Comparison of ENCODE assay signal across 9 cellular contexts in the genomic region with DNA sequence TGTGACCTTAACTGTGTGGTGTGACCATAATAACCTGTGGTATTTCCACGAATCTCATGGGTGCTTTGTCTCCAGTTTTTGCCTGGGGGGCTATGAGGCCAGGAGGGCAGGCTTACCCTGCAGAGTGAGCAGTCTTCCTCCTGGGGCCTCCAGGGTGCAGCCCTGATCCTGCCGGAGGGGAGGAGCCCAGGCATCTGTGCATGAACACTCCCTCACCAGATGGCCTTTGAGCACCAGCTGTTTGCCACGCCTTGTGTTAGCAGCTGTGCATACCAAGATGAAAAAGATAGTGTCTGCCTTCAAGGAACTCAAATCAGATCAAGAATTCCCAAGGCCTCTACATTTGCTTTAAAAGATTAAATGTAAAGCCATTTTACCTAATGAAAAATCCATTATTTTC.
DNase-seq lines count a peak whose midpoint lies in the region; ATAC-seq lines count a peak whose summit lies in the region.
"Had no signal": no experiment of that assay in that cellular context is flagged by ENCODE, and none has a peak within 500 bp of the region (broad histone marks: within the 10 kb centered on the region; RNA-seq: fewer than 3 reads in every experiment).

No MANE protein-coding gene starts in this region.

- no peaks in the 10 kb centered on the region for H3K27me3 Mint-ChIP-seq in stimulated activated naive B cell treated with anti-CD40 and anti-IgM and Interleukin-4, amounts not matched to agents 10 μg/mL and 1 μg/mL and 100 μg/mL, for 72 hours

- peak overlapping the region; percentile 47 for H3K27ac Mint-ChIP-seq in stimulated activated naive B cell treated with anti-CD40 and anti-IgM and Interleukin-4, amounts not matched to agents 10 μg/mL and 1 μg/mL and 100 μg/mL, for 72 hours

- peak; percentile 69 to 80 for ATAC-seq in stimulated activated naive B cell treated with anti-CD40 and anti-IgM and Interleukin-4, amounts not matched to agents 10 μg/mL and 1 μg/mL and 100 μg/mL, for 72 hours (replicated peaks)
- no peak for ATAC-seq in GM18519 (IDR thresholded peaks at IDR 0.05; ENCODE audit: low FRiP score, unreplicated experiment)

- H3K4me3 Mint-ChIP-seq in stimulated activated naive B cell treated with anti-CD40 and anti-IgM and Interleukin-4, amounts not matched to agents 10 μg/mL and 1 μg/mL and 100 μg/mL, for 72 hours, result peak overlapping the region in 1 of 2 donors; percentile 12

- peaks cover 28 to 53% of the 10 kb centered on the region in 2 donors for H3K36me3 Mint-ChIP-seq in stimulated activated naive B cell treated with anti-CD40 and anti-IgM and Interleukin-4, amounts not matched to agents 10 μg/mL and 1 μg/mL and 100 μg/mL, for 72 hours

- H3K36me3 ChIP-seq in H7 (replicated peaks; ENCODE audit: control insufficient read depth, insufficient read depth, low read length), result no peaks in the 10 kb centered on the region

- no peaks in the 10 kb centered on the region for H3K9me3 Mint-ChIP-seq in stimulated activated naive B cell treated with anti-CD40 and anti-IgM and Interleukin-4, amounts not matched to agents 10 μg/mL and 1 μg/mL and 100 μg/mL, for 72 hours

- DNase-seq in Daoy (ENCODE audit: low read depth) (peak; percentile 41), H7 (peak; percentile 78), OCI-M1 (lab: John Stamatoyannopoulos, UW) (peak; percentile 27), fibroblast of gingiva (ENCODE audit: low read depth) (peak; percentile 18), AML-193 (lab: John Stamatoyannopoulos, UW) (no peak), globus pallidus (ENCODE audit: low spot score) (no peak)
- no peak for DNase-seq in stimulated activated naive B cell treated with anti-CD40 and anti-IgM and Interleukin-4, amounts not matched to agents 10 μg/mL and 1 μg/mL and 100 μg/mL, for 72 hours

- no peaks in the 10 kb centered on the region for H3K27me3 ChIP-seq in H7 (ENCODE audit: control insufficient read depth, insufficient read depth, low read length)
- H3K27me3 ChIP-seq: cardiac muscle cell had no signal

- peaks cover 34 to 76% of the 10 kb centered on the region in 2 donors for H3K4me1 Mint-ChIP-seq in stimulated activated naive B cell treated with anti-CD40 and anti-IgM and Interleukin-4, amounts not matched to agents 10 μg/mL and 1 μg/mL and 100 μg/mL, for 72 hours

- H3K4me3 ChIP-seq in H7 (ENCODE audit: insufficient read depth, low read depth, low read length), result no peak overlapping the region
- H3K4me3 ChIP-seq: cardiac muscle cell had no signal

Comparison
In these comparisons a context has a peak if more than half of its experiments do, and no peak if none do; other contexts are left out.
1. DNase-seq: peak in Daoy (single experiment), H7 (single experiment), OCI-M1 (single experiment) and fibroblast of gingiva (single experiment); none in stimulated activated naive B cell treated with anti-CD40 and anti-IgM and Interleukin-4, amounts not matched to agents 10 μg/mL and 1 μg/mL and 100 μg/mL, for 72 hours (single experiment), AML-193 (0 of 2) and globus pallidus (single experiment).